In the genomic region with DNA sequence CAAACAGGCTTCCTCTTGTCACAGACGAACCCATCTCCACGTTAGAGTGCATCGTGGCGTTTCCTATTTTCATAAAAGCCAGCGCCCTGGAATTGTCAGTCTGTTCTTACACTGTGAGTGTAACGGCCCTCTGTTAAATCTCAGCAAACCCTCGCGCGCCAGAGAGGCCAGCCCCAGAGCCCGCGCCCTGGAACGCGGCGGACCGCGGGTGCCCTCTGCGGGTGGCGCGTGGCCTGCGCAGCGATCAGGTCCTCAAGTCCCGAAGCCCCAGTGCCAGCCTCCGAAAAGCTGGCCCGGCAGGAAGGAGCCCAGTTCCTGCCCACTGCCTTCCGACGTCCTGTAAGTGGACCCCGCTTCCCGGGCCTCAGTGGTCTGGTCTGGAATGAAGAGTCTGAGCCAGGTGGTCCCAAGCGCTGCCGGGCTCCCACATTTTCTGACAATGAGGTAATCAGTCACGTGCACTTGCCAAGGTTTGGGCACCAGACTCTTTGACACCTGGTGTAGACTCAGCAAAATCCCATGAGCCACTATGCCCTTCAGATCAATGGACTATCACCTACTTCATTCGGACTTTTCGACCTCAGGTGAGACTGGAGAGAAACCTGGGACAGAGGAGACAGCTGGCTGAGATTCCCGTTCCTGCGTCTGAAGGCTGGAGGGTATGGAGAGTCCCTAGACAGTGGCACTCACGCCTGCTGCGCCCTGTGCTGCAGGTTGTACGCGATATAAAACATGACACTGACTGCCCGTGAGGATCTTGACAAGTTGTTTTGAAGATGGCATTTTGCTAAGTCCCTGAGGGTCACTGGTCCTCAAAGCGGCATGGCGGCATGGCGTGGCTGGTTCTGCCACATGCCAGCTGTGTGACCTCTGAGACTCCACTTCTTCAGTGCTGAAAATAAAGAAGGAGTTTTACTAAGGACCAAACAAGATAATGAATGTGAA, we compare ENCODE assay signal across 1 cellular context.
TF ChIP-seq lines count a peak whose summit lies in the region.

No MANE protein-coding gene starts in this region.

TF ChIP-seq in HEK293, 187 proteins besides CTCF, POLR2A, EP300 and RAD21 (continued from another document):
- peak; percentile 70 for TF ChIP-seq HIC1 (tag by site-specific recombination; IDR thresholded peaks at IDR 0.05)
- TF ChIP-seq PRDM10 (tag by site-specific recombination; IDR thresholded peaks at IDR 0.05) = peak; percentile 32
- TF ChIP-seq SETDB1 (IDR thresholded peaks at IDR 0.05; ENCODE audit: insufficient read length, low read length) = no peak
- no peak for TF ChIP-seq ZBTB1 (tag by site-specific recombination; IDR thresholded peaks at IDR 0.05)
- no peak for TF ChIP-seq ZNF621 (tag by site-specific recombination; IDR thresholded peaks at IDR 0.05)
- no peak for TF ChIP-seq REST (tag by site-specific recombination; IDR thresholded peaks at IDR 0.05)
- TF ChIP-seq ZNF629 (tag by site-specific recombination; IDR thresholded peaks at IDR 0.05) = peak; percentile 8; the same call in 1 of the 2 replicates
- TF ChIP-seq ZNF747 (tag by site-specific recombination; IDR thresholded peaks at IDR 0.05) = no peak
- 0 out of 2 replicates have a peak, but pooled peaks have one; percentile 27 for TF ChIP-seq SP7 (tag by site-specific recombination; IDR thresholded peaks at IDR 0.05)
- TF ChIP-seq ZNF335 (tag by site-specific recombination; conservative IDR thresholded peaks at IDR 0.05) = peak; percentile 96
- 0 out of 2 replicates have a peak, but pooled peaks have one; percentile 20 for TF ChIP-seq ZNF664 (tag by site-specific recombination; IDR thresholded peaks at IDR 0.05)
TF ChIP-seq in HEK293: peak in this region for 10.
